In the genomic region with DNA sequence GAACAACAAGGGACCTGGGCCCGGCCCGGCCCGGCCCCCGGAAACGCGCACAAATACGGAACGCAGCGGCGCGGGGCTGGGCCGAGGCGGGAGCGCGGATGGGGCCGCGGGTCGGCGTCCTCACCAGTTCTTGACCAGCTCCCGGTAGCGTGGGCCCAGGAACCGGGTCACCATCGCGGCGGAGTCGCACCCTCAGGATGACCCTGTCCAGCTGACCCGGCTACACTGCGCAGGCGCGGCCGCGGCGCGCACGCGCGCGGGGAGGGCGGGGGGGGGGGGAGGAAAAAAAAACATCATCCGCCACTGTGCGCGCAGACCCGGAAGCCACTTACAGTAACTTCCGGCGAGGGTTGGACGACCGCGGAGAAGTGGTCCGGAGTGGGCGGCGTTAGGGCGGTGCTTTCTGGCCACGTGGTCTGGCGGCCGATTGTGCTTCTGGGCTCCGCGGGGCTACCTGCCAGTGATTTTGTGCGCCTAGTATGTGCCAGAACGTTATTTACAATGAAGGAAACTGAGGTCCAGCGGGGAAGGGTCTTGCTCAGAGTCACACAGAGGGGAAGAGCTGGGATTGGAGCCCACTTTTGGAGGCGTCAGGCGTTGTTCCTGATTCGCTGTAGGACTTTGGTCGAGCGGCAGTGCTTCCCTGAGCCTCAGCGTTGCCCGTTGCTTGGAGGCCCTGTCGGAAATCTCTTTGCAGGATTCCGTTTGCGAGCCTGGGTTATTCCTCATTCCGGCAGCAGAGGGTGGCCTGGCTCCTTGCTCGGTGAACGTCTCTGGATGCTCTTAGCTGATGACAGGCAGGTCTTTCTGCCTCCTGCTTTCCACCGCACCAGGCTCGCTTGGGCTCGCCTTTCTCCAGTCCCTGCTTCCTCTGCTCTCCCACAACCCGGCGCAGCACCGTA, we compare ENCODE assay signal across 1 cellular context.
TF ChIP-seq lines count a peak whose summit lies in the region.

Gene UQCR11 (minus strand): TSS at position 227 of the 902 bp plus-strand sequence. CDS start 53 bp downstream, at position 174.

TF ChIP-seq in HepG2, 621 proteins besides CTCF, POLR2A, EP300 and RAD21 (continued from another document and continues in another):
- TF ChIP-seq, protein P1, sequence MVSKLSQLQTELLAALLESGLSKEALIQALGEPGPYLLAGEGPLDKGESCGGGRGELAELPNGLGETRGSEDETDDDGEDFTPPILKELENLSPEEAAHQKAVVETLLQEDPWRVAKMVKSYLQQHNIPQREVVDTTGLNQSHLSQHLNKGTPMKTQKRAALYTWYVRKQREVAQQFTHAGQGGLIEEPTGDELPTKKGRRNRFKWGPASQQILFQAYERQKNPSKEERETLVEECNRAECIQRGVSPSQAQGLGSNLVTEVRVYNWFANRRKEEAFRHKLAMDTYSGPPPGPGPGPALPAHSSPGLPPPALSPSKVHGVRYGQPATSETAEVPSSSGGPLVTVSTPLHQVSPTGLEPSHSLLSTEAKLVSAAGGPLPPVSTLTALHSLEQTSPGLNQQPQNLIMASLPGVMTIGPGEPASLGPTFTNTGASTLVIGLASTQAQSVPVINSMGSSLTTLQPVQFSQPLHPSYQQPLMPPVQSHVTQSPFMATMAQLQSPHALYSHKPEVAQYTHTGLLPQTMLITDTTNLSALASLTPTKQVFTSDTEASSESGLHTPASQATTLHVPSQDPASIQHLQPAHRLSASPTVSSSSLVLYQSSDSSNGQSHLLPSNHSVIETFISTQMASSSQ (IDR thresholded peaks at IDR 0.05; ENCODE audit: low read depth): no peak
- TF ChIP-seq, protein P1 (CRISPR knock-in tag; IDR thresholded peaks at IDR 0.05; ENCODE audit: borderline replicate concordance): peak; percentile 39; the same call in 1 of the 2 replicates
- 0 out of 2 replicates have a peak, but pooled peaks have one; percentile 44 for TF ChIP-seq ZNF776 (CRISPR knock-in tag; IDR thresholded peaks at IDR 0.05)
- TF ChIP-seq ZNF142 (CRISPR knock-in tag; IDR thresholded peaks at IDR 0.05): peak; percentile 22; the same call in 1 of the 2 replicates
- TF ChIP-seq ZBTB3 (CRISPR knock-in tag; IDR thresholded peaks at IDR 0.05; ENCODE audit: borderline replicate concordance, low read depth): no peak
- 0 out of 2 replicates have a peak, but pooled peaks have one; percentile 41 for TF ChIP-seq RFX5 (IDR thresholded peaks at IDR 0.05; ENCODE audit: low read depth, low read length)
- TF ChIP-seq ZNF710 (CRISPR knock-in tag; IDR thresholded peaks at IDR 0.05; ENCODE audit: borderline replicate concordance): no peak
- TF ChIP-seq ZNF329 (CRISPR knock-in tag; IDR thresholded peaks at IDR 0.05; ENCODE audit: low read depth): peak; percentile 40; the same call in 1 of the 2 replicates
- TF ChIP-seq DNMT1 (CRISPR knock-in tag; IDR thresholded peaks at IDR 0.05): no peak
- 0 out of 2 replicates have a peak, but pooled peaks have one; percentile 9 for TF ChIP-seq ZFYVE20 (CRISPR knock-in tag; IDR thresholded peaks at IDR 0.05; ENCODE audit: borderline replicate concordance, low read depth)
- peak; percentile 90 for TF ChIP-seq POLR2G (IDR thresholded peaks at IDR 0.05; ENCODE audit: low read depth, low read length)
- TF ChIP-seq SMAD1 (CRISPR knock-in tag; IDR thresholded peaks at IDR 0.05; ENCODE audit: borderline replicate concordance, low read depth): peak; percentile 27; the same call in 1 of the 2 replicates
- TF ChIP-seq ZSCAN30 (CRISPR knock-in tag; IDR thresholded peaks at IDR 0.05): no peak; the same call in 1 of the 2 replicates
- no peak for TF ChIP-seq ZNF543 (CRISPR knock-in tag; IDR thresholded peaks at IDR 0.05)
- no peak for TF ChIP-seq ZNF883 (CRISPR knock-in tag; IDR thresholded peaks at IDR 0.05; ENCODE audit: not compliant biosample characterization)
- TF ChIP-seq, protein P2, sequence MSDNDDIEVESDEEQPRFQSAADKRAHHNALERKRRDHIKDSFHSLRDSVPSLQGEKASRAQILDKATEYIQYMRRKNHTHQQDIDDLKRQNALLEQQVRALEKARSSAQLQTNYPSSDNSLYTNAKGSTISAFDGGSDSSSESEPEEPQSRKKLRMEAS (IDR thresholded peaks at IDR 0.05): peak; percentile 91
- TF ChIP-seq SOX5 (CRISPR knock-in tag; IDR thresholded peaks at IDR 0.05; ENCODE audit: borderline replicate concordance): no peak
- no peak for TF ChIP-seq TCF7L2 (IDR thresholded peaks at IDR 0.05; ENCODE audit: low read depth, low read length)
- TF ChIP-seq, protein P3, sequence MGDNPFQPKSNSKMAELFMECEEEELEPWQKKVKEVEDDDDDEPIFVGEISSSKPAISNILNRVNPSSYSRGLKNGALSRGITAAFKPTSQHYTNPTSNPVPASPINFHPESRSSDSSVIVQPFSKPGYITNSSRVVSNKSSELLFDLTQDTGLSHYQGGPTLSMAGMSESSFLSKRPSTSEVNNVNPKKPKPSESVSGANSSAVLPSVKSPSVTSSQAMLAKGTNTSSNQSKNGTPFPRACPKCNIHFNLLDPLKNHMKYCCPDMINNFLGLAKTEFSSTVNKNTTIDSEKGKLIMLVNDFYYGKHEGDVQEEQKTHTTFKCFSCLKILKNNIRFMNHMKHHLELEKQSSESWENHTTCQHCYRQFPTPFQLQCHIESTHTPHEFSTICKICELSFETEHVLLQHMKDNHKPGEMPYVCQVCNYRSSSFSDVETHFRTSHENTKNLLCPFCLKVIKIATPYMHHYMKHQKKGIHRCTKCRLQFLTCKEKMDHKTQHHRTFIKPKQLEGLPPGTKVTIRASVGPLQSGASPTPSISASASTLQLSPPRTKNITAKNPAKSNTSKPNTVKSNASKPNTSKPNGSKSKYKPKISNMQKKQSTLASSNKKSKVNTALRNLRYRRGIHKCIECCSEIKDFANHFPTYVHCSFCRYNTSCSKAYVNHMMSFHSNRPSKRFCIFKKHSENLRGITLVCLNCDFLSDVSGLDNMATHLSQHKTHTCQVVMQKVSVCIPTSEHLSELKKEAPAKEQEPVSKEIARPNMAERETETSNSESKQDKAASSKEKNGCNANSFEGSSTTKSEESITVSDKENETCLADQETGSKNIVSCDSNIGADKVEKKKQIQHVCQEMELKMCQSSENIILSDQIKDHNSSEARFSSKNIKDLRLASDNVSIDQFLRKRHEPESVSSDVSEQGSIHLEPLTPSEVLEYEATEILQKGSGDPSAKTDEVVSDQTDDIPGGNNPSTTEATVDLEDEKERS (CRISPR knock-in tag; IDR thresholded peaks at IDR 0.05): no peak
- TF ChIP-seq ZNF101 (CRISPR knock-in tag; IDR thresholded peaks at IDR 0.05; ENCODE audit: borderline replicate concordance, low read depth): no peak
- no peak for TF ChIP-seq ZNF121 (CRISPR knock-in tag; IDR thresholded peaks at IDR 0.05)
- TF ChIP-seq KLF15 (CRISPR knock-in tag; IDR thresholded peaks at IDR 0.05; ENCODE audit: borderline replicate concordance): no peak
- no peak for TF ChIP-seq KDM1A (CRISPR knock-in tag; IDR thresholded peaks at IDR 0.05)
- no peak for TF ChIP-seq ZNF281 (CRISPR knock-in tag; IDR thresholded peaks at IDR 0.05; ENCODE audit: borderline replicate concordance)
